Comparison of ENCODE assay signal across 9 cellular contexts in the genomic region with DNA sequence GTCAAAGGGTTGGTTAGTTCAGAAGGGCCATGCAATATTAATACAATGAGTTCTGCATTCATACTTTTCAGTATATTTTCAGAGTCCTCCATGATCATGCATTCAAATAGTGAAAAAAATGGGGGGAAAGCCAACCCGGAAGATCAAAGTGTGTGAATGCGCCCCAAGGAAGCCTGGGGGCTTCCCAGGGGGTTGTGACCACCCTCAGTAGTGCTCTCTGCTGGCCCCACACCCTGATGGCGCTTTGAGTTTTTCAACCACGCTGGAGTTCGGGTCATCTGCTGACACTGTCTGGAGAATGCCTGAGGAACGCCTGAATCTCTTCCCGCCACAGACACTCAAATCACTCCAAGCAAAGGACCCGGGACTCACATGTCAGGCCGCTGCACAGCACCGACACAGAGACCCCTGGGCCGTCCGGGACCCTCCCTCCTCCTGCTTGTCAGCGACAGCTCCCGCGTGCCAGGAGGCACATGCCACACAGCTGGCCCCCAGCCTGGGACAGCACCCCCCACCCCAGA. TPM values are rescaled to one million over a fixed set of nuclear protein-coding genes. Genes with fewer than 3 reads are reported as not detected.
DNase-seq lines count a peak whose midpoint lies in the region; ATAC-seq and TF ChIP-seq lines count a peak whose summit lies in the region.
"Had no signal": no experiment of that assay in that cellular context is flagged by ENCODE, and none has a peak within 500 bp of the region (broad histone marks: within the 10 kb centered on the region; RNA-seq: fewer than 3 reads in every experiment).

No MANE protein-coding gene starts in this region.

- no peak for DNase-seq in HL-60 (ENCODE audit: low read depth in 1 of 2, low spot score in 1 of 2)
- no peak for DNase-seq in smooth muscle cell (lab: John Stamatoyannopoulos, UW; ENCODE audit: unreplicated experiment)
- DNase-seq in SHP77 (lab: John Stamatoyannopoulos, UW), result no peak
- no peak for DNase-seq in anterior cingulate cortex (lab: John Stamatoyannopoulos, UW)
- DNase-seq: activated CD8-positive, alpha-beta T cell treated with anti-CD3 and anti-CD28 coated beads, Interleukin-2, amount 10 ng/mL, durations not matched to agents 7 days and 5 days had no signal

- H3K9ac ChIP-seq in iPS-15b (ENCODE audit: low read depth, low read length), result no peak overlapping the region
- H3K9ac ChIP-seq in smooth muscle cell (ENCODE audit: low read depth), result peak overlapping the region; percentile 83

- ATAC-seq in GM21360 (IDR thresholded peaks at IDR 0.05; ENCODE audit: unreplicated experiment) (no peak), GM19397 (IDR thresholded peaks at IDR 0.05; ENCODE audit: unreplicated experiment) (no peak)
- ATAC-seq: activated CD8-positive, alpha-beta T cell treated with anti-CD3 and anti-CD28 coated beads, Interleukin-2, amount 10 ng/mL, durations not matched to agents 7 days and 5 days had no signal

- H3K79me2 ChIP-seq in smooth muscle cell (ENCODE audit: low read depth), result peaks cover 44% of the 10 kb centered on the region

- peaks cover 6% of the 10 kb centered on the region for H3K36me3 ChIP-seq in iPS-15b (ENCODE audit: control insufficient read depth, insufficient read depth, low read length)
- no peaks in the 10 kb centered on the region for H3K36me3 ChIP-seq in smooth muscle cell (ENCODE audit: low read depth)

- H3K4me1 ChIP-seq in iPS-15b (ENCODE audit: control insufficient read depth, insufficient read depth, low read length), result peaks cover 12% of the 10 kb centered on the region
- peaks cover 24% of the 10 kb centered on the region for H3K4me1 ChIP-seq in smooth muscle cell (ENCODE audit: low read depth)

- H3K4me2 ChIP-seq in smooth muscle cell, result peak overlapping the region; percentile 98

- H3F3A ChIP-seq in smooth muscle cell (ENCODE audit: low read depth), result peaks cover 34% of the 10 kb centered on the region

- peak overlapping the region; percentile 93 for H2AFZ ChIP-seq in smooth muscle cell (ENCODE audit: low read depth)

- H3K4me3 ChIP-seq in HL-60 (replicated peaks; ENCODE audit: insufficient read depth, low read length) (peak overlapping the region; percentile 63), WI38 (ENCODE audit: low read depth, low read length) (peak overlapping the region; percentile 94), iPS-15b (ENCODE audit: low read depth, low read length) (peak overlapping the region; percentile 70), smooth muscle cell (peak overlapping the region; percentile 97)

- no peak for TF ChIP-seq CTCF in HL-60 (IDR thresholded peaks at IDR 0.05; ENCODE audit: insufficient read depth, low read length)
- peak; percentile 10; the same call in 1 of the 2 replicates for TF ChIP-seq CTCF in WI38 (IDR thresholded peaks at IDR 0.05; ENCODE audit: low read depth, low read length)
- no peak for TF ChIP-seq CTCF in smooth muscle cell (IDR thresholded peaks at IDR 0.05; ENCODE audit: borderline replicate concordance, insufficient read depth, poor library complexity, severe bottlenecking)

- H3K9me3 ChIP-seq in iPS-15b (ENCODE audit: control insufficient read depth, insufficient read depth, low read length), result no peaks in the 10 kb centered on the region
- H3K9me3 ChIP-seq in smooth muscle cell (replicated peaks; ENCODE audit: low read depth), result no peaks in the 10 kb centered on the region

- H3K27ac ChIP-seq in HL-60 (replicated peaks) (no peak overlapping the region), smooth muscle cell (ENCODE audit: low read depth) (peak overlapping the region; percentile 29)

- peaks cover 18% of the 10 kb centered on the region for H3K27me3 ChIP-seq in HL-60 (ENCODE audit: insufficient read depth, poor library complexity, severe bottlenecking)
- H3K27me3 ChIP-seq in iPS-15b (ENCODE audit: control insufficient read depth, insufficient read depth, low read length), result peaks cover 15% of the 10 kb centered on the region
- H3K27me3 ChIP-seq in smooth muscle cell (ENCODE audit: low read depth), result no peaks in the 10 kb centered on the region

- 4% methylated on average over 15 of the region's 15 CpGs for WGBS in smooth muscle cell (ENCODE audit: low lambda C conversion rate)

- no peaks in the 10 kb centered on the region for H4K20me1 ChIP-seq in smooth muscle cell (ENCODE audit: low read depth)

RNA-seq across cellular contexts. Expression of gene TNS3, which starts 1.0 kb away (rescaled TPM):
- 46.6 and 50.5 TPM in 2 replicates for total RNA-seq in smooth muscle cell
- 27.5 and 32.6 TPM in 2 replicates for polyA plus RNA-seq in smooth muscle cell
- total RNA-seq: activated CD8-positive, alpha-beta T cell treated with anti-CD3 and anti-CD28 coated beads, Interleukin-2, amount 10 ng/mL, durations not matched to agents 7 days and 5 days had no signal
